27 cellular contexts compared by ENCODE assay signal in the genomic region with DNA sequence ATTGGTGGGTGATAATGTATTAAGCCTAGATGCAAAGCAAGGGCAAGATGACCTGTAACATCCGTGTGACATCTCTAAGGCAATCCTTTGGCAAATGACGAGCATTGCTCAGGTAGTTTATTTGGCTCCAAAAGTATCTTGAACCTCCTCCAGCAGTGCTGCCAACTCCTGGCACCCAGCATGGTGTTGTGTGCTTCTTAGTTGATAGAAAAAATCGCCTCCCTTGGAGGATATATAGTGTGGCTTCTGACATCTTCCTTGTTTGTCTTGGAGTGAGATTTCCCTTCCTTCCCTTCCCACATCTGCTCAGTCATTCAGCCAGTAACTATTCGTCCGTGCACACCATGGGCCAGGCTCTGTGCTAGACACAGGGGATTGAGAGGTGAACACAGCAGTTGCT.
DNase-seq lines count a peak whose midpoint lies in the region; ATAC-seq, FAIRE-seq and TF ChIP-seq lines count a peak whose summit lies in the region.
"Had no signal": no experiment of that assay in that cellular context is flagged by ENCODE, and none has a peak within 500 bp of the region (broad histone marks: within the 10 kb centered on the region; RNA-seq: fewer than 3 reads in every experiment).

No MANE protein-coding gene starts in this region.

- peak overlapping the region; percentile 89 for H3K27ac Mint-ChIP-seq in activated CD4-positive, alpha-beta T cell treated with anti-CD3 and anti-CD28 coated beads, Interleukin-2, amount 10 ng/mL, durations not matched to agents 24 days and 14 days
- peak overlapping the region; percentile 73 for H3K27ac Mint-ChIP-seq in activated B cell treated with CpG ODN at 0.5 μM for 24 hours
- H3K27ac Mint-ChIP-seq in mesothelial cell of epicardium = no peak overlapping the region
- H3K27ac Mint-ChIP-seq: activated naive CD8-positive, alpha-beta T cell; GM23338; HFFc6; nephron had no signal

- POLR2A ChIA-PET in activated B cell treated with CpG ODN at 0.5 μM for 24 hours (lab: Charles Lee) = interaction anchor here (0.7 to 8.7 kb wide), 4 partner anchors 9 to 28 kb away, joined by 3 to 214 read pairs (median 4); no protein-coding TSS in a partner anchor

- no peak for DNase-seq in activated CD4-positive, alpha-beta T cell treated with anti-CD3 and anti-CD28 coated beads, Interleukin-2, amount 10 ng/mL, durations not matched to agents 24 days and 14 days
- DNase-seq in activated CD4-positive, alpha-beta T cell treated with anti-CD3 and anti-CD28 coated beads, Interleukin-2, amount 50 U/mL, for 48 hours = no peak
- DNase-seq in GM12891 (ENCODE audit: insufficient read length, low spot score) (no peak), activated B cell treated with CpG ODN at 0.5 μM for 24 hours (no peak), islet precursor cell (peak; percentile 16), EL (no peak), mesothelial cell of epicardium (ENCODE audit: low spot score in 2 of 2, unreplicated experiment in 2 of 2) (no peak)
- DNase-seq in effector CD8-positive, alpha-beta T cell (lab: John Stamatoyannopoulos, UW) = no peak
- DNase-seq: activated CD4-positive, CD25-positive, alpha-beta regulatory T cell; AML-193; CD8-positive, alpha-beta memory T cell; central memory CD4-positive, alpha-beta T cell; gastrocnemius medialis; HFFc6; Kasumi-1; left lung; NCI-H146; PC-9; retina; Right ventricle myocardium superior; stimulated activated CD4-positive, alpha-beta T cell treated with anti-CD3 and anti-CD28 coated beads, Interleukin-1b, Interleukin-23, amount 100 ng/mL, for 48 hours; transverse colon had no signal

- FAIRE-seq in GM12891 (lab: Jason Lieb, UNC) = peak; percentile 35
- FAIRE-seq: A549, endometrium had no signal

- CTCF ChIA-PET in activated B cell treated with CpG ODN at 0.5 μM for 24 hours (lab: Charles Lee) = interaction anchor here (2.0 kb wide), 1 partner anchor 77 kb away, joined by 5 read pairs; no protein-coding TSS in a partner anchor

- H3K4me3 Mint-ChIP-seq in activated CD4-positive, alpha-beta T cell treated with anti-CD3 and anti-CD28 coated beads, Interleukin-2, amount 10 ng/mL, durations not matched to agents 24 days and 14 days = no peak overlapping the region
- H3K4me3 Mint-ChIP-seq in activated B cell treated with CpG ODN at 0.5 μM for 24 hours = no peak overlapping the region
- no peak overlapping the region for H3K4me3 Mint-ChIP-seq in mesothelial cell of epicardium
- H3K4me3 Mint-ChIP-seq: CD8-positive, alpha-beta memory T cell; GM23338; HFFc6; nephron had no signal

- peaks cover 66% of the 10 kb centered on the region for H3K4me1 Mint-ChIP-seq in activated CD4-positive, alpha-beta T cell treated with anti-CD3 and anti-CD28 coated beads, Interleukin-2, amount 10 ng/mL, durations not matched to agents 24 days and 14 days
- H3K4me1 Mint-ChIP-seq in activated B cell treated with CpG ODN at 0.5 μM for 24 hours = peaks cover 91% of the 10 kb centered on the region
- H3K4me1 Mint-ChIP-seq in mesothelial cell of epicardium = no peaks in the 10 kb centered on the region

- H3K27me3 Mint-ChIP-seq in activated CD4-positive, alpha-beta T cell treated with anti-CD3 and anti-CD28 coated beads, Interleukin-2, amount 10 ng/mL, durations not matched to agents 24 days and 14 days = peaks cover 3% of the 10 kb centered on the region
- H3K27me3 Mint-ChIP-seq in activated B cell treated with CpG ODN at 0.5 μM for 24 hours = no peaks in the 10 kb centered on the region
- H3K27me3 Mint-ChIP-seq in mesothelial cell of epicardium (ENCODE audit: low read depth) = no peaks in the 10 kb centered on the region
- H3K27me3 Mint-ChIP-seq: activated naive CD8-positive, alpha-beta T cell had no signal

- TF ChIP-seq POLR2A in GM12891 (IDR thresholded peaks at IDR 0.05; ENCODE audit: low read depth, low read length) = no peak

- ATAC-seq in activated B cell treated with CpG ODN at 0.5 μM for 24 hours (ENCODE audit: low read depth) = no peak
- ATAC-seq: A549, gastrocnemius medialis, GM23338, left lung had no signal

- TF ChIP-seq CTCF in activated B cell treated with CpG ODN at 0.5 μM for 24 hours (IDR thresholded peaks at IDR 0.05) (no peak), mesothelial cell of epicardium (IDR thresholded peaks at IDR 0.05; ENCODE audit: unreplicated experiment) (no peak)

- peaks cover 36% of the 10 kb centered on the region for H3K36me3 Mint-ChIP-seq in activated CD4-positive, alpha-beta T cell treated with anti-CD3 and anti-CD28 coated beads, Interleukin-2, amount 10 ng/mL, durations not matched to agents 24 days and 14 days (ENCODE audit: low read depth)
- H3K36me3 Mint-ChIP-seq in activated B cell treated with CpG ODN at 0.5 μM for 24 hours (ENCODE audit: low read depth) (no peaks in the 10 kb centered on the region), mesothelial cell of epicardium (no peaks in the 10 kb centered on the region)
- H3K36me3 Mint-ChIP-seq: activated naive CD8-positive, alpha-beta T cell had no signal

- intact Hi-C loops in activated CD4-positive, alpha-beta T cell treated with anti-CD3 and anti-CD28 coated beads, Interleukin-2, amount 10 ng/mL, durations not matched to agents 24 days and 14 days (cut with micrococcal nuclease) = no loop called here
- intact Hi-C loops in activated B cell treated with CpG ODN at 0.5 μM for 24 hours (cut with micrococcal nuclease) = no loop called here

- peaks cover 17% of the 10 kb centered on the region for H3K9me3 Mint-ChIP-seq in activated CD4-positive, alpha-beta T cell treated with anti-CD3 and anti-CD28 coated beads, Interleukin-2, amount 10 ng/mL, durations not matched to agents 24 days and 14 days
- peaks cover 2% of the 10 kb centered on the region for H3K9me3 Mint-ChIP-seq in activated B cell treated with CpG ODN at 0.5 μM for 24 hours
- peaks cover 3% of the 10 kb centered on the region for H3K9me3 Mint-ChIP-seq in mesothelial cell of epicardium

TF ChIP-seq in GM12891, 5 proteins besides CTCF, POLR2A, EP300 and RAD21:
- TF ChIP-seq SPI1 (IDR thresholded peaks at IDR 0.05; ENCODE audit: low read depth, low read length) (no peak), POU2F2 (IDR thresholded peaks at IDR 0.05; ENCODE audit: low read depth, low read length) (no peak), PAX5 (IDR thresholded peaks at IDR 0.05; ENCODE audit: insufficient read depth, low read length, severe bottlenecking) (no peak)
TF ChIP-seq in GM12891: peak in this region for 0.
